21 cellular contexts compared by ENCODE assay signal in the genomic region with DNA sequence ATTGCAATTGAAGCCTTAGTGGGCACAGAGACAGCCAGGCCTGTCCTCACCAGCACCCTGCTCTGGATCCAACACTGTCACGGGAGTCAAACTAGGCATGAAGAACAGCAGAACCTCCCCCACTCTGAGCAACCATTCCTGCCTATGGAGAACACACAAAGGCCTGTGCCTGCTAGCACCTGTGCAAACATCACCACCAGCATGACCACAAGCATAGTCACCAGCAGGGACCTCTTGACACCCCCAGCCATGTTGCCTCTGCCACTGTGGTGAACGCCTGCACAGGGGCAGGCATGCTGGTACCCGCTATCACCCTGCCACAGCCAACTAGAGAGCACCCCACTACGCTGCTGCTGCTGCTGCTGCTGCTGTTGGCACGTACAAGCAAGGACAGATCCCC.
"Had no signal": no experiment of that assay in that cellular context is flagged by ENCODE, and none has a peak within 500 bp of the region (broad histone marks: within the 10 kb centered on the region; RNA-seq: fewer than 3 reads in every experiment).

No MANE protein-coding gene starts in this region.

- H3K27me3 Mint-ChIP-seq: activated B cell treated with CpG ODN at 0.5 μM for 24 hours; activated CD8-positive, alpha-beta T cell treated with anti-CD3 and anti-CD28 coated beads for 36 hours; activated naive CD4-positive, alpha-beta T cell treated with anti-CD3 and anti-CD28 coated beads, Interleukin-2, amount 50 U/mL, for 24 hours; memory B cell; progenitor cell of endocrine pancreas had no signal

- H3K4me3 Mint-ChIP-seq: activated B cell treated with CpG ODN at 0.5 μM for 24 hours; activated CD8-positive, alpha-beta T cell treated with anti-CD3 and anti-CD28 coated beads for 36 hours; activated naive CD4-positive, alpha-beta T cell treated with anti-CD3 and anti-CD28 coated beads, Interleukin-2, amount 50 U/mL, for 24 hours; endodermal cell; memory B cell; nephron had no signal

- H3K79me2 ChIP-seq: hepatocyte had no signal

- H3K9me3 ChIP-seq: vagina had no signal

- ATAC-seq: activated CD8-positive, alpha-beta T cell treated with anti-CD3 and anti-CD28 coated beads for 36 hours had no signal

- H3K36me3 ChIP-seq: adrenal gland, left ventricle myocardium inferior, right atrium auricular region, tibial nerve, vagina had no signal

- H2AFZ ChIP-seq: hepatocyte had no signal

- H3K27ac Mint-ChIP-seq: activated B cell treated with CpG ODN at 0.5 μM for 24 hours; activated CD8-positive, alpha-beta T cell treated with anti-CD3 and anti-CD28 coated beads for 36 hours; activated naive CD4-positive, alpha-beta T cell treated with anti-CD3 and anti-CD28 coated beads, Interleukin-2, amount 50 U/mL, for 24 hours; endodermal cell; memory B cell; nephron; progenitor cell of endocrine pancreas had no signal

- H3K4me3 ChIP-seq: adrenal gland, dorsolateral prefrontal cortex, hepatocyte, left ventricle myocardium inferior, right atrium auricular region, tibial nerve, vagina had no signal

- H3K27ac ChIP-seq: adrenal gland, dorsolateral prefrontal cortex, hepatocyte, left ventricle myocardium inferior, right atrium auricular region, tibial nerve, vagina had no signal

- H3K27me3 ChIP-seq: adrenal gland, dorsolateral prefrontal cortex, hepatocyte, right atrium auricular region, tibial nerve, vagina had no signal

- H3K4me1 Mint-ChIP-seq: activated naive CD4-positive, alpha-beta T cell treated with anti-CD3 and anti-CD28 coated beads, Interleukin-2, amount 50 U/mL, for 24 hours; endodermal cell; memory B cell; nephron had no signal

- DNase-seq: activated B cell treated with CpG ODN at 0.5 μM for 24 hours; activated CD4-positive, alpha-beta T cell treated with anti-CD3 and anti-CD28 coated beads for 48 hours; activated CD8-positive, alpha-beta T cell treated with anti-CD3 and anti-CD28 coated beads for 36 hours; activated effector memory CD4-positive, alpha-beta T cell treated with anti-CD3 and anti-CD28 coated beads, Interleukin-2, amount 50 U/mL, for 16 hours; activated T-cell treated with anti-CD3 and anti-CD28 coated beads, Interleukin-2, amount 50 U/mL, for 48 hours; dorsolateral prefrontal cortex; endodermal cell; left ventricle myocardium inferior; small intestine; stimulated activated CD4-positive, alpha-beta T cell treated with anti-CD3 and anti-CD28 coated beads, Interleukin-4, amount 100 ng/mL, for 24 hours; stimulated activated naive CD4-positive, alpha-beta T cell treated with Interleukin-2 at 50 U/mL for 16 hours; substantia nigra had no signal

- H3K4me1 ChIP-seq: left ventricle myocardium inferior, right atrium auricular region, tibial nerve, vagina had no signal

- H3K4me2 ChIP-seq: hepatocyte had no signal
